11 cellular contexts compared by ENCODE assay signal in genomic region chr9:137310190-137311052, GRCh38. TPM values are rescaled to one million over a fixed set of nuclear protein-coding genes. Genes with fewer than 3 reads are reported as not detected.
DNase-seq lines count a peak whose midpoint lies in the region; ATAC-seq and TF ChIP-seq lines count a peak whose summit lies in the region.
"Had no signal": no experiment of that assay in that cellular context is flagged by ENCODE, and none has a peak within 500 bp of the region (broad histone marks: within the 10 kb centered on the region; RNA-seq: fewer than 3 reads in every experiment).

No MANE protein-coding gene starts in this region.

- no peaks in the 10 kb centered on the region for H3K9me3 ChIP-seq in esophagus squamous epithelium
- H3K9me3 ChIP-seq in suprapubic skin: no peaks in the 10 kb centered on the region
- H3K9me3 ChIP-seq in upper lobe of right lung: no peaks in the 10 kb centered on the region
- no peaks in the 10 kb centered on the region for H3K9me3 ChIP-seq in effector memory CD4-positive, alpha-beta T cell (ENCODE audit: control insufficient read depth, low read length)
- H3K9me3 ChIP-seq: sigmoid colon had no signal

- DNase-seq in activated CD4-positive, CD25-positive, alpha-beta regulatory T cell treated with anti-CD3 and anti-CD28 coated beads, Interleukin-2, amount 50 U/mL, for 72 hours: peak; percentile 29
- DNase-seq in activated CD4-positive, CD25-positive, alpha-beta regulatory T cell (lab: John Stamatoyannopoulos, UW): no peak
- DNase-seq in NCI-H2196 treated with DMSO at 0.1 percent for 48 hours (lab: John Stamatoyannopoulos, UW; ENCODE audit: unreplicated experiment) (peak; percentile 16), esophagus squamous epithelium (lab: John Stamatoyannopoulos, UW) (no peak), suprapubic skin (ENCODE audit: low spot score in 2 of 2) (peak; percentile 65 to 74), upper lobe of right lung (no peak), NOMO-1 (lab: John Stamatoyannopoulos, UW; ENCODE audit: unreplicated experiment in 2 of 2) (no peak)
- no peak for DNase-seq in effector memory CD4-positive, alpha-beta T cell
- DNase-seq: sigmoid colon had no signal

- TF ChIP-seq POLR2A in esophagus squamous epithelium (IDR thresholded peaks at IDR 0.05) (peak in 1 of 4 donors; percentile 18), suprapubic skin (IDR thresholded peaks at IDR 0.05) (no peak)

- ATAC-seq in upper lobe of right lung: no peak

- WGBS in esophagus squamous epithelium, 2 donors: 49 to 54% methylated on average over 7 to 10 of the region's 20 CpGs
- WGBS in suprapubic skin: 55% methylated on average over 11 of the region's 20 CpGs

- TF ChIP-seq CTCF in esophagus squamous epithelium (IDR thresholded peaks at IDR 0.05) (no peak), suprapubic skin (IDR thresholded peaks at IDR 0.05) (no peak), upper lobe of right lung (IDR thresholded peaks at IDR 0.05) (no peak)

- H3K36me3 ChIP-seq in esophagus squamous epithelium: no peaks in the 10 kb centered on the region
- no peaks in the 10 kb centered on the region for H3K36me3 ChIP-seq in suprapubic skin
- no peaks in the 10 kb centered on the region for H3K36me3 ChIP-seq in upper lobe of right lung
- no peaks in the 10 kb centered on the region for H3K36me3 ChIP-seq in effector memory CD4-positive, alpha-beta T cell (ENCODE audit: control insufficient read depth, insufficient read depth, low read length)
- H3K36me3 ChIP-seq: sigmoid colon had no signal

- H3K27me3 ChIP-seq in esophagus squamous epithelium: peaks cover 0 to 35% (median 0%) of the 10 kb centered on the region in 4 donors
- peaks cover 9% of the 10 kb centered on the region for H3K27me3 ChIP-seq in suprapubic skin
- peaks cover 6% of the 10 kb centered on the region for H3K27me3 ChIP-seq in upper lobe of right lung
- peaks cover 2% of the 10 kb centered on the region for H3K27me3 ChIP-seq in effector memory CD4-positive, alpha-beta T cell (replicated peaks; ENCODE audit: control insufficient read depth, insufficient read depth, low read length, poor library complexity, severe bottlenecking)

- H3K27ac ChIP-seq in esophagus squamous epithelium (peak overlapping the region; percentile 90 to 95 (median 92)), suprapubic skin (peak overlapping the region; percentile 91), upper lobe of right lung (no peak overlapping the region)
- no peak overlapping the region for H3K27ac ChIP-seq in effector memory CD4-positive, alpha-beta T cell (ENCODE audit: insufficient read depth, low read length, poor library complexity, severe bottlenecking)
- H3K27ac ChIP-seq: sigmoid colon had no signal

- intact Hi-C loops in esophagus squamous epithelium (cut with DNase I): no loop called here
- intact Hi-C loops in upper lobe of right lung (cut with DNase I): no loop called here

- H3K4me3 ChIP-seq in esophagus squamous epithelium (no peak overlapping the region), suprapubic skin (no peak overlapping the region), upper lobe of right lung (no peak overlapping the region)
- H3K4me3 ChIP-seq in effector memory CD4-positive, alpha-beta T cell (ENCODE audit: insufficient read depth, low read depth, low read length, poor library complexity, severe bottlenecking): no peak overlapping the region
- H3K4me3 ChIP-seq: lung, sigmoid colon had no signal

- H3K4me1 ChIP-seq in esophagus squamous epithelium: peaks cover 61 to 90% (median 66%) of the 10 kb centered on the region in 3 donors
- H3K4me1 ChIP-seq in suprapubic skin: peaks cover 86% of the 10 kb centered on the region
- H3K4me1 ChIP-seq in upper lobe of right lung: peaks cover 27% of the 10 kb centered on the region
- H3K4me1 ChIP-seq in effector memory CD4-positive, alpha-beta T cell (ENCODE audit: control insufficient read depth, insufficient read depth, low read length, poor library complexity, severe bottlenecking): peaks cover 10% of the 10 kb centered on the region

- TF ChIP-seq EP300 in suprapubic skin (IDR thresholded peaks at IDR 0.05): no peak

RNA-seq across cellular contexts. Expression of gene NRARP, which starts 8.3 kb away (rescaled TPM):
- total RNA-seq in esophagus squamous epithelium (10 to 100 TPM; 19.6 to 33.9 (median 27.5) TPM), suprapubic skin (10 to 100 TPM; 25.3 to 69.0 (median 65.5) TPM), upper lobe of right lung (21.5 TPM)

RNA-seq across cellular contexts. Expression of gene TOR4A, which starts 32.9 kb away (rescaled TPM):
- 10 to 100 TPM in 3 of 4 donors, 1 to 10 TPM in 1; 8.8 to 17.5 (median 13.5) TPM for total RNA-seq in esophagus squamous epithelium
- total RNA-seq in suprapubic skin: 1 to 10 TPM; 3.5 to 9.2 (median 4.4) TPM
- 27.4 TPM for total RNA-seq in upper lobe of right lung

RNA-seq across cellular contexts. Expression of gene NELFB, which starts 55.3 kb away (rescaled TPM):
- total RNA-seq in esophagus squamous epithelium (10 to 100 TPM; 26.1 to 41.4 (median 35.2) TPM), suprapubic skin (10 to 100 TPM; 45.0 to 54.2 (median 50.9) TPM), upper lobe of right lung (47.2 TPM)

RNA-seq across cellular contexts. Expression of gene STPG3, which starts 59.3 kb away (rescaled TPM):
- total RNA-seq in esophagus squamous epithelium (not detected), suprapubic skin (1 to 10 TPM in 1 of 4 donors, not detected in 3; 1.2 TPM), upper lobe of right lung (not detected)
- total RNA-seq: activated CD4-positive, alpha-beta memory T cell treated with anti-CD3 and anti-CD28 coated beads for 36 hours; lung; sigmoid colon had no signal

Comparison
In these comparisons a context has a peak if more than half of its experiments do, and no peak if none do; other contexts are left out.
1. DNase-seq: peak in activated CD4-positive, CD25-positive, alpha-beta regulatory T cell treated with anti-CD3 and anti-CD28 coated beads, Interleukin-2, amount 50 U/mL, for 72 hours (single experiment), NCI-H2196 treated with DMSO at 0.1 percent for 48 hours (single experiment) and suprapubic skin (2 of 2); none in activated CD4-positive, CD25-positive, alpha-beta regulatory T cell (0 of 4), esophagus squamous epithelium (single experiment), upper lobe of right lung (single experiment), NOMO-1 (0 of 2) and effector memory CD4-positive, alpha-beta T cell (0 of 3).
2. H3K27ac ChIP-seq: peak in esophagus squamous epithelium (4 of 4) and suprapubic skin (single experiment); none in upper lobe of right lung (single experiment) and effector memory CD4-positive, alpha-beta T cell (single experiment).